12 cellular contexts compared by ENCODE assay signal in the genomic region with DNA sequence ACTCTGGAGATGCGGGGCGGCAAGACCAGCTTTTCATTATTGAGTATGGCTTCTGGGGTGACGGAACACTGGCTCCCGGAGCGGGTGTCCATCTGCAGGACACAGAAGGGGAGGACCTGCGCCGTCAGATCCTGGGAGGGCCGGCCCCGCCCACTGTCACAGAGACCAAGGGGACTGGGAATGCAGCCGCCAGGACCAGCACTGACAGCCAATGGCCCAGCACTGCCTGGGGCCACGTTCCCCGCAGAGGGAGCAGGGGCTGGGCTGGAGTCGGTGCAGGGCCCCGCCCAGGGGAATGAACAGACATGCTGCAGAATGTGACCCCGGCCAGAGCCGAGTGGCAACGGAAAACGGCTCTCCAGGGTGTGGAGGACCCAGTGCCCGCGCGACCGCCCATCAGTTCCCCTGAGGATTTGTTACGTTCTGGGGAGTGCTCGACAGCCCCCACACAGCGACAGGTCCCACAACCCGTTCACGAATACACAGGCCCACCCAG. TPM values are rescaled to one million over a fixed set of nuclear protein-coding genes. Genes with fewer than 3 reads are reported as not detected.
DNase-seq lines count a peak whose midpoint lies in the region; ATAC-seq and TF ChIP-seq lines count a peak whose summit lies in the region.
"Had no signal": no experiment of that assay in that cellular context is flagged by ENCODE, and none has a peak within 500 bp of the region (broad histone marks: within the 10 kb centered on the region; RNA-seq: fewer than 3 reads in every experiment).

A gene with protein sequence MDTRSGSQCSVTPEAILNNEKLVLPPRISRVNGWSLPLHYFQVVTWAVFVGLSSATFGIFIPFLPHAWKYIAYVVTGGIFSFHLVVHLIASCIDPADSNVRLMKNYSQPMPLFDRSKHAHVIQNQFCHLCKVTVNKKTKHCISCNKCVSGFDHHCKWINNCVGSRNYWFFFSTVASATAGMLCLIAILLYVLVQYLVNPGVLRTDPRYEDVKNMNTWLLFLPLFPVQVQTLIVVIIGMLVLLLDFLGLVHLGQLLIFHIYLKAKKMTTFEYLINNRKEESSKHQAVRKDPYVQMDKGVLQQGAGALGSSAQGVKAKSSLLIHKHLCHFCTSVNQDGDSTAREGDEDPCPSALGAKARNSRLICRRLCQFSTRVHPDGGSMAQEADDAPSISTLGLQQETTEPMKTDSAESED (minus strand): TSS at position 476 of the 496 bp plus-strand sequence. CDS start 384 bp downstream, at position 92.

- no peaks in the 10 kb centered on the region for H3K36me3 Mint-ChIP-seq in stimulated activated memory B cell treated with anti-CD40 and anti-IgM and Interleukin-4, amounts not matched to agents 10 μg/mL and 1 μg/mL and 100 μg/mL, for 72 hours

- no peaks in the 10 kb centered on the region for H3K4me1 ChIP-seq in left lung
- H3K4me1 ChIP-seq in testis = no peaks in the 10 kb centered on the region
- H3K4me1 ChIP-seq: BLaER1, colonic mucosa had no signal

- no peak within 1 kb of the TSS for H3K27ac Mint-ChIP-seq in stimulated activated memory B cell treated with anti-CD40 and anti-IgM and Interleukin-4, amounts not matched to agents 10 μg/mL and 1 μg/mL and 100 μg/mL, for 72 hours

- TF ChIP-seq CTCF in VCaP (conservative IDR thresholded peaks at IDR 0.05) (no peak), left lung (IDR thresholded peaks at IDR 0.05) (no peak), testis (IDR thresholded peaks at IDR 0.05) (no peak)

- peaks cover 6 to 25% of the 10 kb centered on the region in 2 donors for H3K27me3 ChIP-seq in left lung
- H3K27me3 ChIP-seq in testis = no peaks in the 10 kb centered on the region
- H3K27me3 ChIP-seq: BLaER1 had no signal

- ATAC-seq in left lung = peak; percentile 94
- ATAC-seq in GM21529 (IDR thresholded peaks at IDR 0.05; ENCODE audit: unreplicated experiment) = no peak
- no peak for ATAC-seq in stimulated activated memory B cell treated with anti-CD40 and anti-IgM and Interleukin-4, amounts not matched to agents 10 μg/mL and 1 μg/mL and 100 μg/mL, for 72 hours

- peak within 1 kb of the TSS; percentile 47; the same call in 1 of the 2 replicates for H3K27ac ChIP-seq in VCaP
- H3K27ac ChIP-seq in left lung = no peak within 1 kb of the TSS
- H3K27ac ChIP-seq in testis = no peak within 1 kb of the TSS
- H3K27ac ChIP-seq: BLaER1, colonic mucosa had no signal

- intact Hi-C loops in left lung (cut with DNase I) (no loop called here), testis (cut with DNase I; ENCODE audit: low total_unique reads) (no loop called here)

- H3K4me3 ChIP-seq in left lung (peak within 1 kb of the TSS; percentile 11 to 35), testis (no peak within 1 kb of the TSS)
- H3K4me3 ChIP-seq: BLaER1, colonic mucosa had no signal

- H3K27me3 Mint-ChIP-seq in stimulated activated memory B cell treated with anti-CD40 and anti-IgM and Interleukin-4, amounts not matched to agents 10 μg/mL and 1 μg/mL and 100 μg/mL, for 72 hours = peaks cover 12% of the 10 kb centered on the region

- peaks cover 9% of the 10 kb centered on the region for H3K4me1 Mint-ChIP-seq in stimulated activated memory B cell treated with anti-CD40 and anti-IgM and Interleukin-4, amounts not matched to agents 10 μg/mL and 1 μg/mL and 100 μg/mL, for 72 hours

- 69 to 71% methylated on average over 15 to 27 of the region's 27 CpGs for WGBS in testis, 2 donors

- no peak for TF ChIP-seq POLR2A in testis (IDR thresholded peaks at IDR 0.05)

- peaks cover 4% of the 10 kb centered on the region for H3K9me3 Mint-ChIP-seq in stimulated activated memory B cell treated with anti-CD40 and anti-IgM and Interleukin-4, amounts not matched to agents 10 μg/mL and 1 μg/mL and 100 μg/mL, for 72 hours

- peak; percentile 32 for DNase-seq in activated CD8-positive, alpha-beta memory T cell treated with anti-CD3 and anti-CD28 coated beads, Interleukin-2, amount 50 U/mL, for 48 hours
- DNase-seq in activated CD8-positive, alpha-beta memory T cell treated with anti-CD3 and anti-CD28 coated beads for 24 hours = no peak
- DNase-seq in left lung (peak; percentile 73 to 92), testis (no peak)
- no peak for DNase-seq in activated CD4-positive, CD25-positive, alpha-beta regulatory T cell (lab: John Stamatoyannopoulos, UW)
- DNase-seq: activated CD4-positive, alpha-beta T cell treated with anti-CD3 and anti-CD28 coated beads, Interleukin-2, amount 50 U/mL, for 4 hours; colonic mucosa; NCI-H2171 had no signal

- no peaks in the 10 kb centered on the region for H3K36me3 ChIP-seq in left lung
- H3K36me3 ChIP-seq in testis (ENCODE audit: low read depth, missing control alignments) = no peaks in the 10 kb centered on the region
- H3K36me3 ChIP-seq: BLaER1, colonic mucosa had no signal

- H3K9me3 ChIP-seq in left lung = no peaks in the 10 kb centered on the region
- H3K9me3 ChIP-seq in testis = no peaks in the 10 kb centered on the region
- H3K9me3 ChIP-seq: BLaER1, colonic mucosa had no signal

- no peak within 1 kb of the TSS for H3K4me3 Mint-ChIP-seq in stimulated activated memory B cell treated with anti-CD40 and anti-IgM and Interleukin-4, amounts not matched to agents 10 μg/mL and 1 μg/mL and 100 μg/mL, for 72 hours

RNA-seq across cellular contexts. Expression of the gene that starts here (rescaled TPM):
- total RNA-seq in left lung = 10 to 100 TPM; 14.6 to 34.9 TPM
- 10 to 100 TPM; 37.2 to 39.7 TPM for total RNA-seq in testis
- polyA plus RNA-seq in testis (ENCODE audit: insufficient read depth, low read depth, low replicate concordance) = 22.9 TPM

Comparison
In these comparisons a context has a peak if more than half of its experiments do, and no peak if none do; other contexts are left out.
1. DNase-seq: peak in activated CD8-positive, alpha-beta memory T cell treated with anti-CD3 and anti-CD28 coated beads, Interleukin-2, amount 50 U/mL, for 48 hours (single experiment) and left lung (2 of 2); none in activated CD8-positive, alpha-beta memory T cell treated with anti-CD3 and anti-CD28 coated beads for 24 hours (single experiment), testis (single experiment) and activated CD4-positive, CD25-positive, alpha-beta regulatory T cell (0 of 4).
2. H3K4me3 ChIP-seq: peak in left lung (2 of 2); none in testis (0 of 2).